Comparison of ENCODE assay signal across 20 cellular contexts in genomic region chr12:54386781-54387467, GRCh38. TPM values are rescaled to one million over a fixed set of nuclear protein-coding genes. Genes with fewer than 3 reads are reported as not detected.
A peak's percentile ranks its signal among the peaks of the same experiment; 100 is the strongest.
DNase-seq lines count a peak whose midpoint lies in the region; ATAC-seq, FAIRE-seq and TF ChIP-seq lines count a peak whose summit lies in the region.
"Had no signal": no experiment of that assay in that cellular context is flagged by ENCODE, and none has a peak within 500 bp of the region (broad histone marks: within the 10 kb centered on the region; RNA-seq: fewer than 3 reads in every experiment).

No MANE protein-coding gene starts in this region.

- H3K9me3 Mint-ChIP-seq in stimulated activated effector memory CD8-positive, alpha-beta T cell treated with anti-CD3 and anti-CD28 coated beads, Interleukin-12 subunit alpha, Interleukin-12 subunit beta, amount 100 ng/mL, for 72 hours, result no peaks in the 10 kb centered on the region
- H3K9me3 Mint-ChIP-seq: activated T-cell treated with anti-CD3 and anti-CD28 coated beads, Interleukin-2, amount 50 U/mL, for 72 hours; CD4-positive, CD25-positive, alpha-beta regulatory T cell had no signal

- POLR2A ChIA-PET in K562 (lab: Yijun Ruan, JAX), result interaction anchor here (0.6 to 1.3 kb wide), 5 partner anchors 8 to 99 kb away, joined by 3 to 6 read pairs (median 3); no protein-coding TSS in a partner anchor

- no peak for TF ChIP-seq EP300 in K562 (IDR thresholded peaks at IDR 0.05; ENCODE audit: low read length)

- peak overlapping the region; percentile 79 for H3K27ac Mint-ChIP-seq in stimulated activated effector memory CD8-positive, alpha-beta T cell treated with anti-CD3 and anti-CD28 coated beads, Interleukin-12 subunit alpha, Interleukin-12 subunit beta, amount 100 ng/mL, for 72 hours
- H3K27ac Mint-ChIP-seq: activated T-cell treated with anti-CD3 and anti-CD28 coated beads, Interleukin-2, amount 50 U/mL, for 72 hours had no signal

- ATAC-seq in K562, result no peak
- no peak for ATAC-seq in stimulated activated effector memory CD8-positive, alpha-beta T cell treated with anti-CD3 and anti-CD28 coated beads, Interleukin-12 subunit alpha, Interleukin-12 subunit beta, amount 100 ng/mL, for 72 hours
- ATAC-seq in GM19452 (IDR thresholded peaks at IDR 0.05; ENCODE audit: unreplicated experiment), result no peak
- ATAC-seq: activated T-cell treated with anti-CD3 and anti-CD28 coated beads, Interleukin-2, amount 50 U/mL, for 72 hours; heart left ventricle; left lobe of liver had no signal

- H3K4me3 ChIP-seq in LNCaP clone FGC (ENCODE audit: low read depth, low read length) (peak overlapping the region; percentile 39), K562 (0 out of 2 replicates have a peak overlapping the region, but pooled peaks have one; percentile 0), mesodermal cell (ENCODE audit: extremely low read depth, insufficient read depth, low read length, poor library complexity, severe bottlenecking) (no peak overlapping the region)
- H3K4me3 ChIP-seq: heart left ventricle had no signal

- in situ Hi-C loops in K562 (cut with MboI), result no loop called here

- H3K27ac ChIP-seq in K562 (ENCODE audit: extremely low read depth, low read depth, low read length) (peak overlapping the region; percentile 62; the same call in 2 of the 3 replicates), mesodermal cell (ENCODE audit: low read depth, low read length, severe bottlenecking) (peak overlapping the region; percentile 53)
- H3K27ac ChIP-seq: heart left ventricle had no signal

- intact Hi-C loops in K562 (cut with micrococcal nuclease), result no loop called here

- peak overlapping the region; percentile 88 for H3K4me2 ChIP-seq in K562 (ENCODE audit: insufficient read depth, low read length)

- H3K27me3 ChIP-seq in K562 (ENCODE audit: control insufficient read depth in 2 of 2, insufficient read depth in 2 of 2, low read length in 2 of 2), result no peaks in the 10 kb centered on the region
- H3K27me3 ChIP-seq: heart left ventricle had no signal

- TF ChIP-seq CTCF in LNCaP clone FGC (IDR thresholded peaks at IDR 0.05; ENCODE audit: control insufficient read depth, extremely low read depth, insufficient read depth) (no peak), K562 (IDR thresholded peaks at IDR 0.05 in 2 of 3, conservative IDR thresholded peaks at IDR 0.05 in 1 of 3; ENCODE audit: insufficient read depth in 2 of 3, low read depth in 1 of 3, low read length in 3 of 3) (no peak)

- peaks cover 85% of the 10 kb centered on the region for H3K79me2 ChIP-seq in K562 (ENCODE audit: control insufficient read depth, insufficient read depth, low read length)

- TF ChIP-seq RAD21 in K562 (CRISPR knock-in tag; conservative IDR thresholded peaks at IDR 0.05 in 1 of 2, IDR thresholded peaks at IDR 0.05 in 1 of 2), result no peak

- WGBS in K562 (ENCODE audit: insufficient coverage, low coverage, missing lambda C conversion rate), result 52% methylated on average over 3 of the region's 3 CpGs
- WGBS in mesodermal cell (ENCODE audit: insufficient coverage in 2 of 2), 2 experiments, result 50 to 56% methylated on average over 1 to 2 of the region's 3 CpGs

- TF ChIP-seq POLR2A in K562 (conservative IDR thresholded peaks at IDR 0.05), result no peak

- BruUV-seq in K562 (replicated peaks; lab: Mats Ljungman, UMichigan), result no TSS peak

- no peak overlapping the region for H2AFZ ChIP-seq in K562 (ENCODE audit: low read depth, low read length)

- peak; percentile 37 for FAIRE-seq in K562 (lab: Jason Lieb, UNC)

- no peak overlapping the region for H3K4me3 Mint-ChIP-seq in stimulated activated effector memory CD8-positive, alpha-beta T cell treated with anti-CD3 and anti-CD28 coated beads, Interleukin-12 subunit alpha, Interleukin-12 subunit beta, amount 100 ng/mL, for 72 hours
- H3K4me3 Mint-ChIP-seq: activated T-cell treated with anti-CD3 and anti-CD28 coated beads, Interleukin-2, amount 50 U/mL, for 72 hours; CD4-positive, CD25-positive, alpha-beta regulatory T cell had no signal

- H3K9me3 ChIP-seq in K562 (replicated peaks; ENCODE audit: control insufficient read depth, insufficient read depth, low read depth, low read length) (no peaks in the 10 kb centered on the region), mesodermal cell (ENCODE audit: control insufficient read depth, low read length) (no peaks in the 10 kb centered on the region)
- H3K9me3 ChIP-seq: heart left ventricle had no signal

- CTCF ChIA-PET in K562 (lab: Yijun Ruan, JAX; ENCODE audit: low intra/inter-chr PET ratio), result no interaction called here

- H3K9ac ChIP-seq in K562 (ENCODE audit: insufficient read depth in 1 of 2, low read depth in 2 of 2, low read length in 2 of 2), result peak overlapping the region; percentile 27 to 84; a peak in 3 of 4 replicates

- H3K4me1 ChIP-seq in K562 (replicated peaks in 1 of 2; ENCODE audit: control insufficient read depth in 2 of 2, insufficient read depth in 2 of 2, low read length in 2 of 2) (peaks cover 69 to 75% of the 10 kb centered on the region in 2 experiments), mesodermal cell (ENCODE audit: control insufficient read depth, insufficient read depth, low read length, poor library complexity, severe bottlenecking) (peaks cover 72% of the 10 kb centered on the region)

- DNase-seq in LNCaP clone FGC (ENCODE audit: low read depth) (peak; percentile 47), K562 (ENCODE audit: extremely low read depth in 1 of 4, low spot score in 3 of 4) (peak in 2 of 4 experiments; percentile 33 to 53), amniotic stem cell (lab: John Stamatoyannopoulos, UW) (no peak), NCI-H128 (lab: John Stamatoyannopoulos, UW; ENCODE audit: unreplicated experiment) (no peak), NCI-H510A treated with DMSO at 0.1 percent for 48 hours (lab: John Stamatoyannopoulos, UW) (no peak)
- DNase-seq in stimulated activated effector memory CD8-positive, alpha-beta T cell treated with anti-CD3 and anti-CD28 coated beads, Interleukin-12 subunit alpha, Interleukin-12 subunit beta, amount 100 ng/mL, for 72 hours (ENCODE audit: low spot score in 2 of 2), result no peak
- DNase-seq: activated CD4-positive, alpha-beta T cell treated with anti-CD3 and anti-CD28 coated beads, Interleukin-2, amount 50 U/mL, for 48 hours; activated T-cell treated with anti-CD3 and anti-CD28 coated beads, Interleukin-2, amount 50 U/mL, for 72 hours; CD4-positive, CD25-positive, alpha-beta regulatory T cell; DMS79; GOT3; heart left ventricle; NCI-H146 had no signal

- H3K4me1 Mint-ChIP-seq in stimulated activated effector memory CD8-positive, alpha-beta T cell treated with anti-CD3 and anti-CD28 coated beads, Interleukin-12 subunit alpha, Interleukin-12 subunit beta, amount 100 ng/mL, for 72 hours, result peaks cover 36% of the 10 kb centered on the region

- H4K20me1 ChIP-seq in K562 (replicated peaks; ENCODE audit: control insufficient read depth, insufficient read depth, low read length), result no peaks in the 10 kb centered on the region

- peaks cover 19% of the 10 kb centered on the region for H3K36me3 Mint-ChIP-seq in stimulated activated effector memory CD8-positive, alpha-beta T cell treated with anti-CD3 and anti-CD28 coated beads, Interleukin-12 subunit alpha, Interleukin-12 subunit beta, amount 100 ng/mL, for 72 hours
- H3K36me3 Mint-ChIP-seq: CD4-positive, CD25-positive, alpha-beta regulatory T cell had no signal

- no peaks in the 10 kb centered on the region for H3K9me1 ChIP-seq in K562 (ENCODE audit: control insufficient read depth, insufficient read depth, low read length)

- H3K36me3 ChIP-seq in K562 (ENCODE audit: control insufficient read depth, insufficient read depth, low read length) (peaks cover 53% of the 10 kb centered on the region), mesodermal cell (ENCODE audit: control insufficient read depth, insufficient read depth, low read length) (peaks cover 7% of the 10 kb centered on the region)
- H3K36me3 ChIP-seq: heart left ventricle had no signal

RNA-seq across cellular contexts. Expression of gene ZNF385A, which starts 2.4 kb away (rescaled TPM):
- 8.1 and 25.0 TPM in 2 replicates for total RNA-seq in K562 (2011; cell fraction: chromatin; rRNA removed; ENCODE audit: low replicate concordance)
- total RNA-seq in K562 (2011; cell fraction: nucleolus; rRNA removed), result 9.7 and 11.1 TPM in 2 replicates
- 9.7 and 11.8 TPM in 2 replicates for total RNA-seq in K562 (2011; cell fraction: nucleoplasm; rRNA removed)
- 15.9 and 17.7 TPM in 2 replicates for total RNA-seq in K562 (2014; rRNA removed)
- 3.5 and 3.7 TPM in 2 replicates for total RNA-seq in K562 (2014; rRNA removed; fragmentation: Illumina TruSeq; extraction: Trizol)
- total RNA-seq in K562 (2015; rRNA removed; fragmentation: Illumina TruSeq; extraction: Trizol), result 5.9 and 8.7 TPM in 2 replicates
- total RNA-seq in K562 (2021), result 96.5 and 111 TPM in 2 replicates
- polyA plus RNA-seq in K562 (2011; rRNA removed), result 7.7 and 15.6 TPM in 2 replicates
- polyA plus RNA-seq in K562 (2011; cell fraction: cytosol; rRNA removed), result 11.8 and 25.5 TPM in 2 replicates
- polyA plus RNA-seq in K562 (2011; cell fraction: nucleus; rRNA removed), result 15.0 and 32.1 TPM in 2 replicates
- 35.9 and 43.9 TPM in 2 replicates for polyA plus RNA-seq in K562 (2012)
- 65.7 and 88.2 TPM in 2 replicates for polyA plus RNA-seq in K562 (2014; fragmentation: Illumina TruSeq; extraction: Trizol)
- polyA plus RNA-seq in K562 (2014; fragmentation: Nextera tagmentation; extraction: Ambion mirVana), result 1 to 10 TPM; 1.0 TPM
- 30.3 and 34.6 TPM in 2 replicates for polyA plus RNA-seq in K562 (2014; rRNA removed)
- 4.7 and 6.3 TPM in 2 replicates for polyA minus RNA-seq in K562 (2011; rRNA and poly(A)+ RNA removed)
- 31.2 and 48.8 TPM in 2 replicates for polyA minus RNA-seq in K562 (2011; cell fraction: cytosol; rRNA and poly(A)+ RNA removed)
- 6.7 and 8.1 TPM in 2 replicates for polyA minus RNA-seq in K562 (2011; cell fraction: nucleus; rRNA and poly(A)+ RNA removed)
- polyA plus RNA-seq in mesodermal cell (2013, experiment 1 of 2), result 24.9 TPM
- polyA plus RNA-seq in mesodermal cell (2013, experiment 2 of 2), result 22.0 TPM

RNA-seq across cellular contexts. Expression of gene GPR84, which starts 22.6 kb away (rescaled TPM):
- 0.48 and 1.8 TPM in 2 replicates for total RNA-seq in K562 (2011; cell fraction: chromatin; rRNA removed; ENCODE audit: low replicate concordance)
- total RNA-seq in K562 (2011; cell fraction: nucleolus; rRNA removed), result 0.13 and 0.17 TPM in 2 replicates
- 0.44 and 0.69 TPM in 2 replicates for total RNA-seq in K562 (2011; cell fraction: nucleoplasm; rRNA removed)
- total RNA-seq in K562 (2014; rRNA removed) (0.16 TPM in 1 of 2 replicates, not detected in the other), K562 (2014; rRNA removed; fragmentation: Illumina TruSeq; extraction: Trizol) (0.11 TPM in 1 of 2 replicates, not detected in the other), K562 (2015; rRNA removed; fragmentation: Illumina TruSeq; extraction: Trizol) (not detected in 2 replicates), K562 (2021) (not detected in 2 replicates)
- polyA plus RNA-seq in K562 (2011; rRNA removed) (0.16 TPM in 1 of 2 replicates, not detected in the other), K562 (2014; fragmentation: Illumina TruSeq; extraction: Trizol) (0.10 TPM in 1 of 2 replicates, not detected in the other), K562 (2014; fragmentation: Nextera tagmentation; extraction: Ambion mirVana) (under 1 TPM; 0.07 to 0.18 TPM), K562 (2014; rRNA removed) (not detected in 2 replicates)
- polyA plus RNA-seq in K562 (2011; cell fraction: cytosol; rRNA removed), result not detected in 2 replicates
- 0.25 and 0.44 TPM in 2 replicates for polyA plus RNA-seq in K562 (2011; cell fraction: nucleus; rRNA removed)
- 0.07 and 0.47 TPM in 2 replicates for polyA plus RNA-seq in K562 (2012)
- 0.12 TPM in 1 of 2 replicates, not detected in the other for polyA minus RNA-seq in K562 (2011; rRNA and poly(A)+ RNA removed)
- not detected in 2 replicates for polyA minus RNA-seq in K562 (2011; cell fraction: cytosol; rRNA and poly(A)+ RNA removed)
- polyA minus RNA-seq in K562 (2011; cell fraction: nucleus; rRNA and poly(A)+ RNA removed), result 0.22 TPM in 1 of 2 replicates, not detected in the other
- 0.26 TPM for polyA plus RNA-seq in mesodermal cell (2013, experiment 1 of 2)
- polyA plus RNA-seq in mesodermal cell (2013, experiment 2 of 2), result not detected
- total RNA-seq: CD4-positive, CD25-positive, alpha-beta regulatory T cell; left lobe of liver; LHCN-M2; myocyte; NCI-H460; temporal lobe had no signal
- polyA plus RNA-seq: CD4-positive, CD25-positive, alpha-beta regulatory T cell had no signal

RNA-seq across cellular contexts. Expression of gene ITGA5, which starts 32.1 kb away (rescaled TPM):
- 326 and 672 TPM in 2 replicates for total RNA-seq in K562 (2011; cell fraction: chromatin; rRNA removed; ENCODE audit: low replicate concordance)
- total RNA-seq in K562 (2011; cell fraction: nucleolus; rRNA removed), result 425 and 592 TPM in 2 replicates
- 368 and 393 TPM in 2 replicates for total RNA-seq in K562 (2011; cell fraction: nucleoplasm; rRNA removed)
- total RNA-seq in K562 (2014; rRNA removed) (47.4 and 59.0 TPM in 2 replicates), K562 (2014; rRNA removed; fragmentation: Illumina TruSeq; extraction: Trizol) (41.7 and 49.0 TPM in 2 replicates), K562 (2015; rRNA removed; fragmentation: Illumina TruSeq; extraction: Trizol) (33.7 and 34.5 TPM in 2 replicates), K562 (2021) (71.0 and 75.2 TPM in 2 replicates)
- polyA plus RNA-seq in K562 (2011; rRNA removed) (55.5 and 114 TPM in 2 replicates), K562 (2014; fragmentation: Illumina TruSeq; extraction: Trizol) (82.1 and 82.8 TPM in 2 replicates), K562 (2014; fragmentation: Nextera tagmentation; extraction: Ambion mirVana) (1 to 10 TPM; 9.1 to 9.2 TPM), K562 (2014; rRNA removed) (34.0 and 36.0 TPM in 2 replicates)
- polyA plus RNA-seq in K562 (2011; cell fraction: cytosol; rRNA removed), result 44.7 and 52.4 TPM in 2 replicates
- polyA plus RNA-seq in K562 (2011; cell fraction: nucleus; rRNA removed), result 273 and 364 TPM in 2 replicates
- 58.8 and 103 TPM in 2 replicates for polyA plus RNA-seq in K562 (2012)
- polyA minus RNA-seq in K562 (2011; rRNA and poly(A)+ RNA removed), result 104 and 113 TPM in 2 replicates
- 72.0 and 119 TPM in 2 replicates for polyA minus RNA-seq in K562 (2011; cell fraction: cytosol; rRNA and poly(A)+ RNA removed)
- polyA minus RNA-seq in K562 (2011; cell fraction: nucleus; rRNA and poly(A)+ RNA removed), result 150 and 186 TPM in 2 replicates
- polyA plus RNA-seq in mesodermal cell (2013, experiment 1 of 2), result 227 TPM
- polyA plus RNA-seq in mesodermal cell (2013, experiment 2 of 2), result 182 TPM
